Comparison of ENCODE assay signal across 28 cellular contexts in the genomic region with DNA sequence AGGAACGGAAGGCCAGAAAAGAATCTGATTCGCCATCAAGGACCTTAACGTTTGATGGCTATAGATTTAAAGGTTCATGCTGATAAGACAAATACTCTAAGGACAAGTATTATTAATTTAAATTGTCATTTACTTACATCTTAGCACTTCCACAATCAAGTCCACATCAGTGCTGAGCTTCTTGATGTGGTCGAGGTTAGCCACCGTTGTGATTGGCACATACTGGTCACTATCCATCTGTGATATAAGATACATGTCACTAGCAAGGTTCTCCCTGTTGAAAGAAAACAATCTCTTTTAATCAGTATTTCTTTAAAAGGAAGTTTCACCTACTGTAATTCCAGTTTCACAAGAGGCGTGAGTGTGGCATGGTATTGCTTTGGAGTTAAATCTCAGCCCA.
"Had no signal": no experiment of that assay in that cellular context is flagged by ENCODE, and none has a peak within 500 bp of the region (broad histone marks: within the 10 kb centered on the region; RNA-seq: fewer than 3 reads in every experiment).

No MANE protein-coding gene starts in this region.

- H3K4me3 ChIP-seq: ovary, psoas muscle, right lobe of liver, sigmoid colon, stomach, thoracic aorta, thyroid gland, tibial nerve, upper lobe of left lung, vagina had no signal

- FAIRE-seq: small intestine, urothelium cell line had no signal

- H3K4me3 Mint-ChIP-seq: natural killer cell treated with Interleukin-12 subunit alpha and Interleukin-12 subunit beta and Interleukin-15 and Interleukin-18, amount 100 ng/mL, for 72 hours; nephron progenitor cell; neural crest cell; stimulated activated effector memory CD8-positive, alpha-beta T cell treated with anti-CD3 and anti-CD28 coated beads, Interleukin-12 subunit alpha, Interleukin-12 subunit beta, amount 100 ng/mL, for 72 hours; stimulated activated naive B cell treated with anti-CD40 and anti-IgM and Interleukin-4, amounts not matched to agents 10 μg/mL and 1 μg/mL and 100 μg/mL, for 72 hours; stimulated activated naive CD8-positive, alpha-beta T cell treated with anti-CD3 and anti-CD28 coated beads, Interleukin-15, Interleukin-2, amounts not matched to agents 100 ng/mL and 50 ng/mL, for 24 hours had no signal

- H3K9me3 Mint-ChIP-seq: natural killer cell treated with Interleukin-12 subunit alpha and Interleukin-12 subunit beta and Interleukin-15 and Interleukin-18, amount 100 ng/mL, for 72 hours; nephron progenitor cell; stimulated activated effector memory CD8-positive, alpha-beta T cell treated with anti-CD3 and anti-CD28 coated beads, Interleukin-12 subunit alpha, Interleukin-12 subunit beta, amount 100 ng/mL, for 72 hours; stimulated activated naive B cell treated with anti-CD40 and anti-IgM and Interleukin-4, amounts not matched to agents 10 μg/mL and 1 μg/mL and 100 μg/mL, for 72 hours; stimulated activated naive CD8-positive, alpha-beta T cell treated with anti-CD3 and anti-CD28 coated beads, Interleukin-15, Interleukin-2, amounts not matched to agents 100 ng/mL and 50 ng/mL, for 24 hours had no signal

- ATAC-seq: psoas muscle; right cardiac atrium; right lobe of liver; stimulated activated effector memory CD8-positive, alpha-beta T cell treated with anti-CD3 and anti-CD28 coated beads, Interleukin-12 subunit alpha, Interleukin-12 subunit beta, amount 100 ng/mL, for 72 hours; stimulated activated naive B cell treated with anti-CD40 and anti-IgM and Interleukin-4, amounts not matched to agents 10 μg/mL and 1 μg/mL and 100 μg/mL, for 72 hours had no signal

- DNase-seq: nephron progenitor cell; occipital lobe; ovary; posterior cingulate gyrus; psoas muscle; right cardiac atrium; right lobe of liver; sigmoid colon; small intestine; stimulated activated CD4-positive, alpha-beta T cell treated with anti-CD3 and anti-CD28 coated beads, Interleukin-15, amount 100 ng/mL, for 24 hours; stimulated activated CD4-positive, alpha-beta T cell treated with anti-CD3 and anti-CD28 coated beads, Interleukin-2, amount 100 ng/mL, for 24 hours; stimulated activated CD4-positive, alpha-beta T cell treated with anti-CD3 and anti-CD28 coated beads, Interleukin-2, amount 100 ng/mL, for 48 hours; stimulated activated CD4-positive, alpha-beta T cell treated with anti-CD3 and anti-CD28 coated beads, Interleukin-4, amount 100 ng/mL, for 24 hours; stimulated activated naive B cell treated with anti-CD40 and anti-IgM and Interleukin-4, amounts not matched to agents 10 μg/mL and 1 μg/mL and 100 μg/mL, for 72 hours; stimulated activated naive CD4-positive, alpha-beta T cell treated with Interleukin-2 at 50 U/mL for 16 hours; stomach; thyroid gland; trophoblast cell; upper lobe of left lung had no signal

- H3K27ac Mint-ChIP-seq: natural killer cell treated with Interleukin-12 subunit alpha and Interleukin-12 subunit beta and Interleukin-15 and Interleukin-18, amount 100 ng/mL, for 72 hours; nephron progenitor cell; progenitor cell of endocrine pancreas; stimulated activated effector memory CD8-positive, alpha-beta T cell treated with anti-CD3 and anti-CD28 coated beads, Interleukin-12 subunit alpha, Interleukin-12 subunit beta, amount 100 ng/mL, for 72 hours; stimulated activated naive B cell treated with anti-CD40 and anti-IgM and Interleukin-4, amounts not matched to agents 10 μg/mL and 1 μg/mL and 100 μg/mL, for 72 hours; stimulated activated naive CD8-positive, alpha-beta T cell treated with anti-CD3 and anti-CD28 coated beads, Interleukin-15, Interleukin-2, amounts not matched to agents 100 ng/mL and 50 ng/mL, for 24 hours had no signal

- H3K27me3 Mint-ChIP-seq: natural killer cell treated with Interleukin-12 subunit alpha and Interleukin-12 subunit beta and Interleukin-15 and Interleukin-18, amount 100 ng/mL, for 72 hours; progenitor cell of endocrine pancreas; stimulated activated naive B cell treated with anti-CD40 and anti-IgM and Interleukin-4, amounts not matched to agents 10 μg/mL and 1 μg/mL and 100 μg/mL, for 72 hours; stimulated activated naive CD8-positive, alpha-beta T cell treated with anti-CD3 and anti-CD28 coated beads, Interleukin-15, Interleukin-2, amounts not matched to agents 100 ng/mL and 50 ng/mL, for 24 hours had no signal
